13 cellular contexts compared by ENCODE assay signal in the genomic region with DNA sequence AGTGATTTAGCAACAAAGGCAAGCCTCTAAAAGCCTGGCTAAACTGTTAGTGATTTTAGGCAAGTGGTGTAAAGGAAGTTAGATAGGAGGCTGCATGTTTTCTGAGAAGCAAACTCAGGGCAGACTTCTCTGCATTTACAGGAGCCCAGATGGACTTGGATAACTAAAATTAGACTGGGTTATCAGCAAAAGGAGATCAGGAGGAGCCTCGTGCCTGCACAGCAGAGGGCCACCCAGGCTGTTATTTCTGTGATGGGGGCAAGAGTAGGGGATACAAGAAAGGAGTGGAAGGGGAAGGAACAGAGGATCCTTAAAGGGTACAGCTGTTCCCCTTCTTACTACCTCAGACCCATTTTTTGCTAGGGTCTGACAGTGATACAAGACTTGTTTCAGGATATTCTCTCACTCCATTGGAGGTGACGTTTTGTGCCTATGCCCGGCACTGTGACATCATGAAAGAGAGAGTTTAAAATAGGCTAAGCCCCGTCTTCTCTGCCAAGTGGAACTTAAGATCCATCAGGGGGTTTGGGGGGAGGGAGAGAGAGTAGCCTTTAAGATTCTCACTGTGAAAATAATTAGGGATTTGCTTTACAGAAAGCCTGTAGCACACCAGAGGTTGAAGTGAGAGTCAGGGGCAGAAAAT. TPM values are rescaled to one million over a fixed set of nuclear protein-coding genes. Genes with fewer than 3 reads are reported as not detected.
A peak's percentile ranks its signal among the peaks of the same experiment; 100 is the strongest.
DNase-seq lines count a peak whose midpoint lies in the region; ATAC-seq and TF ChIP-seq lines count a peak whose summit lies in the region.
"Had no signal": no experiment of that assay in that cellular context is flagged by ENCODE, and none has a peak within 500 bp of the region (broad histone marks: within the 10 kb centered on the region; RNA-seq: fewer than 3 reads in every experiment).

No MANE protein-coding gene starts in this region.

- no peaks in the 10 kb centered on the region for H3K9me3 ChIP-seq in ascending aorta
- H3K9me3 ChIP-seq in smooth muscle cell (replicated peaks; ENCODE audit: low read depth), result no peaks in the 10 kb centered on the region
- H3K9me3 ChIP-seq: ovary had no signal

- intact Hi-C loops in ascending aorta (cut with DNase I), result no loop called here

- no peaks in the 10 kb centered on the region for H3K27me3 ChIP-seq in ascending aorta
- H3K27me3 ChIP-seq in layer of hippocampus (ENCODE audit: control insufficient read depth, insufficient read depth, low read length), result no peaks in the 10 kb centered on the region
- H3K27me3 ChIP-seq in smooth muscle cell (ENCODE audit: low read depth), result no peaks in the 10 kb centered on the region
- H3K27me3 ChIP-seq: ovary had no signal

- H3K27ac ChIP-seq in ascending aorta (peak overlapping the region; percentile 86 to 91), layer of hippocampus (ENCODE audit: low read depth, low read length) (peak overlapping the region; percentile 67), smooth muscle cell (ENCODE audit: low read depth) (peak overlapping the region; percentile 51)

- no peak overlapping the region for H3K4me3 Mint-ChIP-seq in stimulated activated naive CD8-positive, alpha-beta T cell treated with anti-CD3 and anti-CD28 coated beads, Interleukin-15, amount 100 ng/mL, for 72 hours
- H3K4me3 Mint-ChIP-seq: activated CD4-positive, alpha-beta memory T cell treated with anti-CD3 and anti-CD28 coated beads for 36 hours; activated naive CD8-positive, alpha-beta T cell had no signal

- TF ChIP-seq CTCF in ascending aorta (IDR thresholded peaks at IDR 0.05), result no peak
- no peak for TF ChIP-seq CTCF in smooth muscle cell (IDR thresholded peaks at IDR 0.05; ENCODE audit: borderline replicate concordance, insufficient read depth, poor library complexity, severe bottlenecking)

- H2AFZ ChIP-seq in smooth muscle cell (ENCODE audit: low read depth), result no peak overlapping the region

- H3K27me3 Mint-ChIP-seq in stimulated activated naive CD8-positive, alpha-beta T cell treated with anti-CD3 and anti-CD28 coated beads, Interleukin-15, amount 100 ng/mL, for 72 hours, result no peaks in the 10 kb centered on the region
- H3K27me3 Mint-ChIP-seq: activated CD4-positive, alpha-beta memory T cell treated with anti-CD3 and anti-CD28 coated beads for 36 hours; activated naive CD8-positive, alpha-beta T cell had no signal

- peaks cover 33 to 61% of the 10 kb centered on the region in 2 donors for H3K4me1 ChIP-seq in ascending aorta
- peaks cover 30% of the 10 kb centered on the region for H3K4me1 ChIP-seq in smooth muscle cell (ENCODE audit: low read depth)

- 28% methylated on average over 4 of the region's 4 CpGs for WGBS in smooth muscle cell (ENCODE audit: low lambda C conversion rate)

- H3K4me3 ChIP-seq in ascending aorta, result no peak overlapping the region
- H3K4me3 ChIP-seq in smooth muscle cell, result no peak overlapping the region
- H3K4me3 ChIP-seq: ovary had no signal

- no peaks in the 10 kb centered on the region for H4K20me1 ChIP-seq in smooth muscle cell (ENCODE audit: low read depth)

- H3F3A ChIP-seq in smooth muscle cell (ENCODE audit: low read depth), result peaks cover 3% of the 10 kb centered on the region

- peaks cover 31% of the 10 kb centered on the region for H3K4me1 Mint-ChIP-seq in stimulated activated naive CD8-positive, alpha-beta T cell treated with anti-CD3 and anti-CD28 coated beads, Interleukin-15, amount 100 ng/mL, for 72 hours

- DNase-seq in DMS 273 treated with DMSO at 0.1 percent for 48 hours (lab: John Stamatoyannopoulos, UW), result peak; percentile 33
- no peak for DNase-seq in ascending aorta (ENCODE audit: low spot score in 2 of 2)
- DNase-seq in smooth muscle cell (lab: John Stamatoyannopoulos, UW; ENCODE audit: unreplicated experiment), result no peak
- no peak for DNase-seq in stimulated activated naive CD8-positive, alpha-beta T cell treated with anti-CD3 and anti-CD28 coated beads, Interleukin-15, amount 100 ng/mL, for 72 hours
- DNase-seq in activated CD8-positive, alpha-beta memory T cell treated with anti-CD3 and anti-CD28 coated beads for 24 hours, result no peak
- DNase-seq in LoVo (ENCODE audit: low spot score), result no peak
- DNase-seq: activated CD4-positive, alpha-beta memory T cell treated with anti-CD3 and anti-CD28 coated beads for 36 hours; KG1; NCI-H226 had no signal

- no peaks in the 10 kb centered on the region for H3K79me2 ChIP-seq in smooth muscle cell (ENCODE audit: low read depth)

- H3K36me3 ChIP-seq in ascending aorta, result no peaks in the 10 kb centered on the region
- H3K36me3 ChIP-seq in smooth muscle cell (ENCODE audit: low read depth), result no peaks in the 10 kb centered on the region
- H3K36me3 ChIP-seq: ovary had no signal

- no peak overlapping the region for H3K9ac ChIP-seq in smooth muscle cell (ENCODE audit: low read depth)

- H3K27ac Mint-ChIP-seq in stimulated activated naive CD8-positive, alpha-beta T cell treated with anti-CD3 and anti-CD28 coated beads, Interleukin-15, amount 100 ng/mL, for 72 hours, result peak overlapping the region in 1 of 2 donors; percentile 7
- H3K27ac Mint-ChIP-seq: activated CD4-positive, alpha-beta memory T cell treated with anti-CD3 and anti-CD28 coated beads for 36 hours; activated naive CD8-positive, alpha-beta T cell had no signal

- peak overlapping the region; percentile 9 for H3K4me2 ChIP-seq in smooth muscle cell

- no peak for ATAC-seq in stimulated activated naive CD8-positive, alpha-beta T cell treated with anti-CD3 and anti-CD28 coated beads, Interleukin-15, amount 100 ng/mL, for 72 hours
- no peak for ATAC-seq in GM21515 (IDR thresholded peaks at IDR 0.05; ENCODE audit: unreplicated experiment)

- H3K9me3 Mint-ChIP-seq in stimulated activated naive CD8-positive, alpha-beta T cell treated with anti-CD3 and anti-CD28 coated beads, Interleukin-15, amount 100 ng/mL, for 72 hours, result no peaks in the 10 kb centered on the region
- H3K9me3 Mint-ChIP-seq: activated CD4-positive, alpha-beta memory T cell treated with anti-CD3 and anti-CD28 coated beads for 36 hours had no signal

RNA-seq across cellular contexts. Expression of a gene that starts 49.5 kb away (rescaled TPM):
- total RNA-seq in ascending aorta (10.3 TPM), smooth muscle cell (67.0 and 73.5 TPM in 2 replicates)
- 124 and 141 TPM in 2 replicates for polyA plus RNA-seq in smooth muscle cell
